In genomic region chr17:75925912-75926311, GRCh38 we compare ENCODE assay signal across 27 cellular contexts.
"Had no signal": no experiment of that assay in that cellular context is flagged by ENCODE, and none has a peak within 500 bp of the region (broad histone marks: within the 10 kb centered on the region; RNA-seq: fewer than 3 reads in every experiment).

No MANE protein-coding gene starts in this region.

- H3K27ac Mint-ChIP-seq: immature natural killer cell; mesothelial cell of epicardium; natural killer cell; neural progenitor cell; stimulated activated memory B cell treated with anti-CD40 and anti-IgM and Interleukin-4, amounts not matched to agents 10 μg/mL and 1 μg/mL and 100 μg/mL, for 72 hours; stimulated activated naive CD8-positive, alpha-beta T cell treated with anti-CD3 and anti-CD28 coated beads, Interleukin-15, amount 100 ng/mL, for 72 hours; type B pancreatic cell had no signal

- H3K9ac ChIP-seq: neural progenitor cell had no signal

- H3K9me3 Mint-ChIP-seq: immature natural killer cell; mesothelial cell of epicardium; naive B cell; natural killer cell; nephron progenitor cell; neural progenitor cell; stimulated activated memory B cell treated with anti-CD40 and anti-IgM and Interleukin-4, amounts not matched to agents 10 μg/mL and 1 μg/mL and 100 μg/mL, for 72 hours; stimulated activated naive CD8-positive, alpha-beta T cell treated with anti-CD3 and anti-CD28 coated beads, Interleukin-15, amount 100 ng/mL, for 72 hours; type B pancreatic cell had no signal

- ATAC-seq: natural killer cell; pancreas; right cardiac atrium; sciatic nerve; stimulated activated memory B cell treated with anti-CD40 and anti-IgM and Interleukin-4, amounts not matched to agents 10 μg/mL and 1 μg/mL and 100 μg/mL, for 72 hours; stimulated activated naive CD8-positive, alpha-beta T cell treated with anti-CD3 and anti-CD28 coated beads, Interleukin-15, amount 100 ng/mL, for 72 hours had no signal

- H3K36me3 Mint-ChIP-seq: natural killer cell, type B pancreatic cell had no signal

- H3K4me1 Mint-ChIP-seq: immature natural killer cell; mesothelial cell of epicardium; naive B cell; natural killer cell; neural progenitor cell; stimulated activated memory B cell treated with anti-CD40 and anti-IgM and Interleukin-4, amounts not matched to agents 10 μg/mL and 1 μg/mL and 100 μg/mL, for 72 hours; stimulated activated naive CD8-positive, alpha-beta T cell treated with anti-CD3 and anti-CD28 coated beads, Interleukin-15, amount 100 ng/mL, for 72 hours had no signal

- H3K27me3 Mint-ChIP-seq: naive B cell; stimulated activated memory B cell treated with anti-CD40 and anti-IgM and Interleukin-4, amounts not matched to agents 10 μg/mL and 1 μg/mL and 100 μg/mL, for 72 hours; stimulated activated naive CD8-positive, alpha-beta T cell treated with anti-CD3 and anti-CD28 coated beads, Interleukin-15, amount 100 ng/mL, for 72 hours; type B pancreatic cell had no signal

- H3K4me3 Mint-ChIP-seq: mesothelial cell of epicardium; natural killer cell; nephron progenitor cell; neural progenitor cell; stimulated activated memory B cell treated with anti-CD40 and anti-IgM and Interleukin-4, amounts not matched to agents 10 μg/mL and 1 μg/mL and 100 μg/mL, for 72 hours; stimulated activated naive CD8-positive, alpha-beta T cell treated with anti-CD3 and anti-CD28 coated beads, Interleukin-15, amount 100 ng/mL, for 72 hours; type B pancreatic cell had no signal

- FAIRE-seq: islet of Langerhans, pancreas had no signal

- H3K9me3 ChIP-seq: left ventricle myocardium inferior, pancreas, prostate gland, tibial nerve, uterus had no signal

- DNase-seq: hypothalamus; immature natural killer cell; left ventricle myocardium inferior; mesendoderm; naive B cell; natural killer cell; nephron progenitor cell; retina; stimulated activated CD4-positive, alpha-beta T cell treated with anti-CD3 and anti-CD28 coated beads, Interleukin-12 subunit alpha, Interleukin-12 subunit beta, amount 100 ng/mL, for 4 hours; stimulated activated CD4-positive, alpha-beta T cell treated with anti-CD3 and anti-CD28 coated beads, Interleukin-15, amount 100 ng/mL, for 24 hours; stimulated activated CD4-positive, alpha-beta T cell treated with anti-CD3 and anti-CD28 coated beads, Interleukin-2, amount 100 ng/mL, for 24 hours; stimulated activated CD4-positive, alpha-beta T cell treated with anti-CD3 and anti-CD28 coated beads, Interleukin-4, amount 100 ng/mL, for 24 hours; stimulated activated naive CD4-positive, alpha-beta T cell treated with Interleukin-2 at 50 U/mL for 16 hours; stimulated activated naive CD8-positive, alpha-beta T cell treated with anti-CD3 and anti-CD28 coated beads, Interleukin-15, amount 100 ng/mL, for 72 hours; substantia nigra; uterus had no signal

- H3K4me1 ChIP-seq: neural progenitor cell, pancreas, prostate gland, tibial nerve, uterus had no signal

- H3K36me3 ChIP-seq: neural progenitor cell, pancreas, prostate gland, uterus had no signal

- H3K4me3 ChIP-seq: left ventricle myocardium inferior, lung, neural progenitor cell, pancreas, prostate gland, tibial nerve, uterus had no signal

- H3K27ac ChIP-seq: left ventricle myocardium inferior, neural progenitor cell, pancreas, tibial nerve, uterus had no signal
